ENCODE assay signal across 32 cellular contexts in genomic region chr19:8257052-8257443, GRCh38. TPM values are rescaled to one million over a fixed set of nuclear protein-coding genes. Genes with fewer than 3 reads are reported as not detected.
DNase-seq lines count a peak whose midpoint lies in the region; ATAC-seq, FAIRE-seq and TF ChIP-seq lines count a peak whose summit lies in the region.
"Had no signal": no experiment of that assay in that cellular context is flagged by ENCODE, and none has a peak within 500 bp of the region (broad histone marks: within the 10 kb centered on the region; RNA-seq: fewer than 3 reads in every experiment).

No MANE protein-coding gene starts in this region.

- in situ Hi-C loops in HAP-1 (cut with MboI; ENCODE audit: low sequenced_read_pairs) = loop anchor here (10.0 kb wide), 1 partner anchor 312 kb away; the partner anchor contains the start of gene TIMM44

- DNase-seq in activated T-cell treated with anti-CD3 and anti-CD28 coated beads, Interleukin-2, amount 50 U/mL, for 24 hours = no peak
- DNase-seq in activated T-cell treated with anti-CD3 and anti-CD28 coated beads for 4 hours (no peak), amniotic epithelial cell (ENCODE audit: low read depth) (peak; percentile 43), osteoblast (ENCODE audit: insufficient read length, low spot score, missing footprints) (peak; percentile 51), HAP-1 (ENCODE audit: low spot score in 2 of 2) (no peak), HTR-8/SVneo (ENCODE audit: insufficient read length, low spot score) (no peak)
- DNase-seq: activated B cell treated with CpG ODN at 0.5 μM for 24 hours; activated CD4-positive, alpha-beta T cell treated with anti-CD3 and anti-CD28 coated beads, Interleukin-2, amount 50 U/mL, for 48 hours; activated CD8-positive, alpha-beta memory T cell treated with anti-CD3 and anti-CD28 coated beads, Interleukin-2, amount 50 U/mL, for 48 hours; aorta; colonic mucosa; DMS79; effector CD8-positive, alpha-beta T cell; GOT3; NCI-H1694; NCI-H524; NK-92 treated with Interleukin-12 subunit alpha and Interleukin-12 subunit beta, amount 100 ng/mL, for 24 hours; SHP77 treated with DMSO at 0.1 percent for 48 hours; T-helper 9 cell; trophoblast cell had no signal

- POLR2A ChIA-PET in HEK293 (lab: Yijun Ruan, JAX) = no interaction called here

- H3K27ac ChIP-seq in HEK293 (ENCODE audit: extremely low read depth, low read depth, low read length) = no peak overlapping the region
- no peak overlapping the region for H3K27ac ChIP-seq in osteoblast (ENCODE audit: low read depth, low read length)
- H3K27ac ChIP-seq: colonic mucosa, epithelial cell of prostate, parathyroid adenoma, right atrium auricular region had no signal

- H3K9me3 ChIP-seq in HEK293 (ENCODE audit: control insufficient read depth, insufficient read depth, low read depth, low read length) = no peaks in the 10 kb centered on the region
- H3K9me3 ChIP-seq in osteoblast (ENCODE audit: low read depth, low read length) = no peaks in the 10 kb centered on the region
- no peaks in the 10 kb centered on the region for H3K9me3 ChIP-seq in HAP-1
- H3K9me3 ChIP-seq: colonic mucosa, right atrium auricular region had no signal

- CTCF ChIA-PET in HEK293 (lab: Yijun Ruan, JAX) = interaction anchor here (0.5 to 1.4 kb wide), 3 partner anchors 12 to 1863 kb away, joined by 3 to 6 read pairs (median 4); no protein-coding TSS in a partner anchor

- H3K27me3 Mint-ChIP-seq in activated T-cell treated with anti-CD3 and anti-CD28 coated beads, Interleukin-2, amount 50 U/mL, for 24 hours = no peaks in the 10 kb centered on the region
- H3K27me3 Mint-ChIP-seq: activated B cell treated with CpG ODN at 0.5 μM for 24 hours; activated naive CD4-positive, alpha-beta T cell treated with anti-CD3 and anti-CD28 coated beads, Interleukin-2, amount 50 U/mL, for 24 hours; B cell had no signal

- no peak overlapping the region for H3K4me3 Mint-ChIP-seq in activated T-cell treated with anti-CD3 and anti-CD28 coated beads, Interleukin-2, amount 50 U/mL, for 24 hours
- H3K4me3 Mint-ChIP-seq: activated B cell treated with CpG ODN at 0.5 μM for 24 hours; activated naive CD4-positive, alpha-beta T cell treated with anti-CD3 and anti-CD28 coated beads, Interleukin-2, amount 50 U/mL, for 24 hours; B cell; nephron had no signal

- TF ChIP-seq CTCF in HEK293 (tag by site-specific recombination; IDR thresholded peaks at IDR 0.05) (no peak), osteoblast (IDR thresholded peaks at IDR 0.05; ENCODE audit: extremely low read depth, low read depth, low read length) (no peak)

- no peaks in the 10 kb centered on the region for H3K9me3 Mint-ChIP-seq in activated T-cell treated with anti-CD3 and anti-CD28 coated beads, Interleukin-2, amount 50 U/mL, for 24 hours
- H3K9me3 Mint-ChIP-seq: activated B cell treated with CpG ODN at 0.5 μM for 24 hours; activated naive CD4-positive, alpha-beta T cell treated with anti-CD3 and anti-CD28 coated beads, Interleukin-2, amount 50 U/mL, for 24 hours; activated T-helper 2 cell treated with anti-CD3 and anti-CD28 coated beads, Interferon-gamma antibody, Interleukin-2, Interleukin-4, amounts not matched to agents 10 μg/mL and 5 μg/mL and 100 μg/mL, durations not matched to agents 14 hours and 24 hours and 36 hours; nephron had no signal

- ATAC-seq in activated CD4-positive, CD25-positive, alpha-beta regulatory T cell treated with anti-CD3 and anti-CD28 coated beads, Interleukin-2, amount 50 U/mL, for 24 hours = no peak

- H3K4me1 ChIP-seq in HEK293 (ENCODE audit: control insufficient read depth, insufficient read depth, low read length) (no peaks in the 10 kb centered on the region), osteoblast (ENCODE audit: insufficient read depth, low read length) (peaks cover 3% of the 10 kb centered on the region), HAP-1 (no peaks in the 10 kb centered on the region)
- H3K4me1 ChIP-seq: colonic mucosa, right atrium auricular region had no signal

- H4K20me1 ChIP-seq in osteoblast (ENCODE audit: insufficient read depth, low read length) = no peaks in the 10 kb centered on the region

- H3K27me3 ChIP-seq in osteoblast (ENCODE audit: insufficient read depth, low read length) (no peaks in the 10 kb centered on the region), HAP-1 (ENCODE audit: low read depth) (no peaks in the 10 kb centered on the region)
- H3K27me3 ChIP-seq: colonic mucosa, right atrium auricular region had no signal

- no peaks in the 10 kb centered on the region for H3K79me2 ChIP-seq in osteoblast (ENCODE audit: insufficient read depth, low read length)
- H3K79me2 ChIP-seq: parathyroid adenoma had no signal

- H3K36me3 ChIP-seq in HEK293 (ENCODE audit: control insufficient read depth in 2 of 2, insufficient read depth in 1 of 2, low read length in 2 of 2) (peaks cover 0 to 30% of the 10 kb centered on the region in 2 experiments; a peak in 2 of 3 replicates), osteoblast (ENCODE audit: insufficient read depth, low read length) (no peaks in the 10 kb centered on the region), HAP-1 (replicated peaks) (peaks cover 18% of the 10 kb centered on the region)
- H3K36me3 ChIP-seq: colonic mucosa had no signal

- H3K4me3 ChIP-seq in HEK293 (ENCODE audit: low read depth, low read length) = no peak overlapping the region
- no peak overlapping the region for H3K4me3 ChIP-seq in osteoblast (ENCODE audit: insufficient read depth, low read length)
- H3K4me3 ChIP-seq in HAP-1 = no peak overlapping the region
- H3K4me3 ChIP-seq: colonic mucosa, lung, right atrium auricular region had no signal

- no peak overlapping the region for H2AFZ ChIP-seq in osteoblast (ENCODE audit: low read length)
- H2AFZ ChIP-seq: parathyroid adenoma had no signal

- peaks cover 7% of the 10 kb centered on the region for H3K4me1 Mint-ChIP-seq in activated T-cell treated with anti-CD3 and anti-CD28 coated beads, Interleukin-2, amount 50 U/mL, for 24 hours (ENCODE audit: low read depth)

- H3K36me3 Mint-ChIP-seq in activated T-cell treated with anti-CD3 and anti-CD28 coated beads, Interleukin-2, amount 50 U/mL, for 24 hours (ENCODE audit: low read depth) = peaks cover 31% of the 10 kb centered on the region

- H3K4me2 ChIP-seq in osteoblast (ENCODE audit: insufficient read depth, low read length) = no peak overlapping the region

- FAIRE-seq in HTR-8/SVneo (lab: Jason Lieb, UNC) = no peak
- FAIRE-seq: A204.1, GM12891 had no signal

- peak overlapping the region; percentile 15 for H3K27ac Mint-ChIP-seq in activated T-cell treated with anti-CD3 and anti-CD28 coated beads, Interleukin-2, amount 50 U/mL, for 24 hours
- H3K27ac Mint-ChIP-seq: activated B cell treated with CpG ODN at 0.5 μM for 24 hours; activated naive CD4-positive, alpha-beta T cell treated with anti-CD3 and anti-CD28 coated beads, Interleukin-2, amount 50 U/mL, for 24 hours; activated T-helper 2 cell treated with anti-CD3 and anti-CD28 coated beads, Interferon-gamma antibody, Interleukin-2, Interleukin-4, amounts not matched to agents 10 μg/mL and 5 μg/mL and 100 μg/mL, durations not matched to agents 14 hours and 24 hours and 36 hours; B cell; nephron had no signal

TF ChIP-seq in HEK293, 187 proteins besides CTCF, POLR2A, EP300 and RAD21:
- TF ChIP-seq GLIS1 (tag by site-specific recombination; IDR thresholded peaks at IDR 0.05) (peak; percentile 19; the same call in 1 of the 2 replicates), SP2 (tag by site-specific recombination; IDR thresholded peaks at IDR 0.05) (peak; percentile 27; the same call in 1 of the 2 replicates), ZNF146 (tag by site-specific recombination; IDR thresholded peaks at IDR 0.05) (no peak)

RNA-seq across cellular contexts. Expression of gene CERS4, which starts 47.9 kb away (rescaled TPM):
- total RNA-seq in osteoblast = 1.5 and 4.0 TPM in 2 replicates

RNA-seq across cellular contexts. Expression of gene CD320, which starts 51.1 kb away (rescaled TPM):
- total RNA-seq in osteoblast = 18.6 and 22.8 TPM in 2 replicates

Comparison
In these comparisons a context has a peak if more than half of its experiments do, and no peak if none do; other contexts are left out.
1. DNase-seq: peak in amniotic epithelial cell (single experiment) and osteoblast (single experiment); none in activated T-cell treated with anti-CD3 and anti-CD28 coated beads, Interleukin-2, amount 50 U/mL, for 24 hours (single experiment), activated T-cell treated with anti-CD3 and anti-CD28 coated beads for 4 hours (single experiment), HAP-1 (0 of 2) and HTR-8/SVneo (single experiment).